Comparison of ENCODE assay signal across 18 cellular contexts in genomic region chr5:10233011-10233410, GRCh38. TPM values are rescaled to one million over a fixed set of nuclear protein-coding genes. Genes with fewer than 3 reads are reported as not detected.
A peak's percentile ranks its signal among the peaks of the same experiment; 100 is the strongest.
DNase-seq lines count a peak whose midpoint lies in the region; ATAC-seq, FAIRE-seq and TF ChIP-seq lines count a peak whose summit lies in the region.
"Had no signal": no experiment of that assay in that cellular context is flagged by ENCODE, and none has a peak within 500 bp of the region (broad histone marks: within the 10 kb centered on the region; RNA-seq: fewer than 3 reads in every experiment).

No MANE protein-coding gene starts in this region.

- RAD21 ChIA-PET in HCT116 (lab: Charles Lee; ENCODE audit: low non-redundant PET in 1 of 2, low total read pairs in 2 of 2, uncharacterized antibody in 2 of 2, unreplicated experiment in 2 of 2) = interaction anchor here in 1 of 2 experiments (0.7 kb wide), 1 partner anchor 16 kb away, joined by 3 read pairs; no protein-coding TSS in a partner anchor

- FAIRE-seq in A549 (lab: Jason Lieb, UNC) (no peak), K562 (lab: Jason Lieb, UNC) (no peak)
- FAIRE-seq: GM19239 had no signal

- H3K9ac ChIP-seq in HCT116 (ENCODE audit: low read length) (no peak overlapping the region), K562 (ENCODE audit: insufficient read depth in 1 of 2, low read depth in 2 of 2, low read length in 2 of 2) (peak overlapping the region in 1 of 2 experiments; percentile 30; a peak in 1 of 4 replicates), neuronal stem cell (ENCODE audit: low read depth, low read length, poor library complexity) (no peak overlapping the region)
- H3K9ac ChIP-seq: BLaER1 had no signal

- TF ChIP-seq POLR2A in A549 (IDR thresholded peaks at IDR 0.05; ENCODE audit: low read length) = no peak
- no peak for TF ChIP-seq POLR2A in HCT116 (IDR thresholded peaks at IDR 0.05; ENCODE audit: borderline replicate concordance, extremely low read depth, insufficient read depth, insufficient read length)
- no peak for TF ChIP-seq POLR2A in K562 (conservative IDR thresholded peaks at IDR 0.05)

- no peak overlapping the region for H2BK12ac ChIP-seq in neuronal stem cell (ENCODE audit: low read length)

- peak overlapping the region; percentile 66 for H3K4me2 ChIP-seq in A549
- peak overlapping the region; percentile 49 for H3K4me2 ChIP-seq in HCT116 (ENCODE audit: low read length)
- H3K4me2 ChIP-seq in K562 (ENCODE audit: insufficient read depth, low read length) = no peak overlapping the region
- no peak overlapping the region for H3K4me2 ChIP-seq in neuronal stem cell (ENCODE audit: insufficient read depth, low read length, poor library complexity, severe bottlenecking)
- H3K4me2 ChIP-seq: BLaER1 had no signal

- no peak for TF ChIP-seq CTCF in A549 (IDR thresholded peaks at IDR 0.05)
- TF ChIP-seq CTCF in HCT116 (IDR thresholded peaks at IDR 0.05 in 2 of 3, conservative IDR thresholded peaks at IDR 0.05 in 1 of 3; ENCODE audit: borderline replicate concordance in 1 of 3, insufficient read depth in 1 of 3, low read depth in 2 of 3, low read length in 2 of 3) = no peak
- no peak for TF ChIP-seq CTCF in K562 (IDR thresholded peaks at IDR 0.05 in 2 of 3, conservative IDR thresholded peaks at IDR 0.05 in 1 of 3; ENCODE audit: insufficient read depth in 2 of 3, low read depth in 1 of 3, low read length in 3 of 3)

- DNase-seq in A549 (ENCODE audit: low read depth in 1 of 2, low spot score in 1 of 2) (no peak), HCT116 (ENCODE audit: low read depth, low spot score) (no peak), K562 (ENCODE audit: extremely low read depth in 1 of 4, low spot score in 3 of 4) (no peak), neuronal stem cell (ENCODE audit: low spot score) (no peak)
- DNase-seq in activated CD4-positive, CD25-positive, alpha-beta regulatory T cell treated with anti-CD3 and anti-CD28 coated beads, Interleukin-2, amount 50 U/mL, for 72 hours = no peak
- DNase-seq: 8988T; CD4-positive, alpha-beta memory T cell; GF-D8; NCI-H1105 treated with DMSO at 0.1 percent for 48 hours; NCI-H1694; NCI-H2081 treated with DMSO at 0.1 percent for 48 hours; NCI-H774; SHP77 treated with DMSO at 0.1 percent for 48 hours had no signal

- H4K20me1 ChIP-seq in HCT116 (ENCODE audit: insufficient read depth) (no peaks in the 10 kb centered on the region), K562 (replicated peaks; ENCODE audit: control insufficient read depth, insufficient read depth, low read length) (0 out of 2 replicates have a peak, but pooled peaks cover 3% of the 10 kb centered on the region)
- H4K20me1 ChIP-seq: BLaER1 had no signal

- H2AFZ ChIP-seq in HCT116 (ENCODE audit: low read depth, low read length, poor library complexity, severe bottlenecking) (no peak overlapping the region), K562 (ENCODE audit: low read depth, low read length) (no peak overlapping the region), neuronal stem cell (ENCODE audit: low read length) (no peak overlapping the region)

- TF ChIP-seq RAD21 in A549 (conservative IDR thresholded peaks at IDR 0.05 in 1 of 2, IDR thresholded peaks at IDR 0.05 in 1 of 2) (no peak), HCT116 (IDR thresholded peaks at IDR 0.05; ENCODE audit: low read depth) (no peak), K562 (CRISPR knock-in tag; conservative IDR thresholded peaks at IDR 0.05 in 1 of 2, IDR thresholded peaks at IDR 0.05 in 1 of 2) (no peak)

- ATAC-seq in A549 (peak; percentile 25 to 36; a peak in 2 of 6 replicates), HCT116 (peak; percentile 31), K562 (peak; percentile 7; the same call in 1 of the 3 replicates), HG02981 (IDR thresholded peaks at IDR 0.05; ENCODE audit: unreplicated experiment) (no peak), HG03442 (IDR thresholded peaks at IDR 0.05; ENCODE audit: unreplicated experiment) (no peak), GM21381 (IDR thresholded peaks at IDR 0.05; ENCODE audit: unreplicated experiment) (no peak)

- intact Hi-C loops in HCT116 (cut with micrococcal nuclease) (loop anchor here (5.0 kb wide), 1 partner anchor 91 kb away; no protein-coding TSS in a partner anchor), K562 (cut with micrococcal nuclease) (no loop called here)

- no TSS peak for BruUV-seq in HCT116 (replicated peaks; lab: Mats Ljungman, UMichigan)
- no TSS peak for BruUV-seq in K562 (replicated peaks; lab: Mats Ljungman, UMichigan)

- H3K27ac ChIP-seq in A549 (peak overlapping the region; percentile 58 to 87), HCT116 (ENCODE audit: low read depth, low read length) (peak overlapping the region; percentile 44), K562 (ENCODE audit: extremely low read depth, low read depth, low read length) (no peak overlapping the region), neuronal stem cell (replicated peaks; ENCODE audit: low read length) (no peak overlapping the region)
- H3K27ac ChIP-seq: BLaER1 had no signal

- H2BK120ac ChIP-seq in neuronal stem cell (ENCODE audit: low read depth, low read length) = no peak overlapping the region

- H3K9me3 ChIP-seq in A549 = no peaks in the 10 kb centered on the region
- no peaks in the 10 kb centered on the region for H3K9me3 ChIP-seq in HCT116 (ENCODE audit: control insufficient read depth in 1 of 2, insufficient read depth in 1 of 2, low read depth in 1 of 2, low read length in 2 of 2)
- no peaks in the 10 kb centered on the region for H3K9me3 ChIP-seq in K562 (replicated peaks; ENCODE audit: control insufficient read depth, insufficient read depth, low read depth, low read length)
- H3K9me3 ChIP-seq in neuronal stem cell (replicated peaks in 1 of 2; ENCODE audit: control insufficient read depth in 2 of 2, insufficient read depth in 1 of 2, low read depth in 1 of 2, low read length in 2 of 2) = no peaks in the 10 kb centered on the region
- H3K9me3 ChIP-seq: BLaER1 had no signal

- no peak overlapping the region for H3K4ac ChIP-seq in neuronal stem cell (ENCODE audit: low read length)

- H3K79me1 ChIP-seq in neuronal stem cell (ENCODE audit: low read depth, low read length) = no peaks in the 10 kb centered on the region

- WGBS in A549 (ENCODE audit: missing lambda C conversion rate) = 92% methylated on average over 6 of the region's 7 CpGs
- 63% methylated on average over 7 of the region's 7 CpGs for WGBS in K562 (ENCODE audit: insufficient coverage, low coverage, missing lambda C conversion rate)
- WGBS in neuronal stem cell (ENCODE audit: extremely low coverage in 2 of 2, insufficient read length in 2 of 2, insufficient replicate concordance in 1 of 2), 2 donors = no CpG with 5 or more reads among the region's 7 CpGs

- POLR2A ChIA-PET in A549 (lab: Yijun Ruan, JAX) = no interaction called here
- POLR2A ChIA-PET in HCT116 (lab: Charles Lee) = interaction anchor here (1.0 kb wide), 1 partner anchor 10 kb away, joined by 3 read pairs; no protein-coding TSS in a partner anchor
- POLR2A ChIA-PET in K562 (lab: Yijun Ruan, JAX) = interaction anchor here (0.6 to 2.1 kb wide), 4 partner anchors 10 to 182 kb away, joined by 3 to 9 read pairs (median 3); partner anchors contain the start of genes ATPSCKMT and CCT5

- H3K4me3 ChIP-seq in A549 (no peak overlapping the region), HCT116 (replicated peaks in 1 of 2; ENCODE audit: low read depth in 1 of 2, low read length in 2 of 2) (no peak overlapping the region), K562 (no peak overlapping the region), neuronal stem cell (ENCODE audit: low read length in 2 of 2) (no peak overlapping the region)
- H3K4me3 ChIP-seq: BLaER1 had no signal

- no peak overlapping the region for H2BK5ac ChIP-seq in neuronal stem cell (ENCODE audit: low read length)

- H3K4me1 ChIP-seq in A549 (peaks cover 29% of the 10 kb centered on the region), HCT116 (ENCODE audit: control insufficient read depth in 1 of 2, insufficient read depth in 2 of 2, low read length in 2 of 2) (peaks cover 28 to 32% of the 10 kb centered on the region in 2 experiments), K562 (replicated peaks in 1 of 2; ENCODE audit: control insufficient read depth in 2 of 2, insufficient read depth in 2 of 2, low read length in 2 of 2) (peaks cover 0 to 2% of the 10 kb centered on the region in 2 experiments; a peak in 1 of 5 replicates), neuronal stem cell (ENCODE audit: control insufficient read depth in 2 of 2, insufficient read depth in 1 of 2, low read depth in 1 of 2, low read length in 2 of 2) (no peaks in the 10 kb centered on the region)
- H3K4me1 ChIP-seq: BLaER1 had no signal

- no peak overlapping the region for H4K91ac ChIP-seq in neuronal stem cell (ENCODE audit: low read depth, low read length, poor library complexity)

- H3K36me3 ChIP-seq in HCT116 (ENCODE audit: control insufficient read depth in 1 of 2, insufficient read depth in 2 of 2, low read length in 2 of 2) = no peaks in the 10 kb centered on the region
- H3K36me3 ChIP-seq in K562 (ENCODE audit: control insufficient read depth, insufficient read depth, low read length) = peaks cover 42% of the 10 kb centered on the region
- peaks cover 9 to 35% of the 10 kb centered on the region in 2 donors for H3K36me3 ChIP-seq in neuronal stem cell (replicated peaks in 1 of 2; ENCODE audit: control insufficient read depth in 2 of 2, insufficient read depth in 2 of 2, low read length in 2 of 2)

- CTCF ChIA-PET in A549 (lab: Yijun Ruan, JAX) = interaction anchor here (0.7 to 2.2 kb wide), 11 partner anchors 8 to 869 kb away, joined by 3 to 12 read pairs (median 3); no protein-coding TSS in a partner anchor
- CTCF ChIA-PET in HCT116 (lab: Charles Lee) = interaction anchor here (1.0 to 2.1 kb wide), 2 partner anchors 95 to 335 kb away, joined by 3 to 4 read pairs; no protein-coding TSS in a partner anchor
- CTCF ChIA-PET in K562 (lab: Yijun Ruan, JAX; ENCODE audit: low intra/inter-chr PET ratio) = no interaction called here

- no peaks in the 10 kb centered on the region for H3K27me3 ChIP-seq in HCT116 (ENCODE audit: insufficient read depth, low read length)
- H3K27me3 ChIP-seq in K562 (ENCODE audit: control insufficient read depth in 2 of 2, insufficient read depth in 2 of 2, low read length in 2 of 2) = no peaks in the 10 kb centered on the region
- no peaks in the 10 kb centered on the region for H3K27me3 ChIP-seq in neuronal stem cell (ENCODE audit: control insufficient read depth in 3 of 3, insufficient read depth in 3 of 3, low read depth in 1 of 3, low read length in 3 of 3)
- H3K27me3 ChIP-seq: BLaER1 had no signal

- peak overlapping the region; percentile 67 for H3K14ac ChIP-seq in neuronal stem cell (ENCODE audit: low read length)

- no peak overlapping the region for H4K8ac ChIP-seq in neuronal stem cell (ENCODE audit: low read depth, low read length)

- H3K18ac ChIP-seq in neuronal stem cell (ENCODE audit: low read length) = no peak overlapping the region

- TF ChIP-seq EP300 in A549 (IDR thresholded peaks at IDR 0.05) = no peak
- no peak for TF ChIP-seq EP300 in K562 (IDR thresholded peaks at IDR 0.05; ENCODE audit: low read length)

- H2BK15ac ChIP-seq in neuronal stem cell (ENCODE audit: low read length) = no peak overlapping the region

- H3K79me2 ChIP-seq in HCT116 (ENCODE audit: insufficient read depth, low read length) (no peaks in the 10 kb centered on the region), K562 (ENCODE audit: control insufficient read depth, insufficient read depth, low read length) (no peaks in the 10 kb centered on the region)

- in situ Hi-C loops in K562 (cut with MboI) = no loop called here

- no peak overlapping the region for H3K23ac ChIP-seq in neuronal stem cell (ENCODE audit: low read depth, low read length, poor library complexity)

- H3K9me2 ChIP-seq in HCT116 (ENCODE audit: insufficient read depth) = no peaks in the 10 kb centered on the region

- no peaks in the 10 kb centered on the region for H3K9me1 ChIP-seq in K562 (ENCODE audit: control insufficient read depth, insufficient read depth, low read length)

- peak overlapping the region; percentile 39 for H2AK5ac ChIP-seq in neuronal stem cell (ENCODE audit: low read depth, low read length)

RNA-seq across cellular contexts. Expression of gene ATPSCKMT, which starts 16.7 kb away (rescaled TPM):
- polyA plus RNA-seq in A549 (2011; rRNA removed) = 27.6 and 34.1 TPM in 2 replicates
- 11.2 and 11.5 TPM in 2 replicates for polyA plus RNA-seq in A549 (2012; cell fraction: cytosol; rRNA removed)
- polyA plus RNA-seq in A549 (2012; cell fraction: nucleus; rRNA removed) = 6.5 and 16.0 TPM in 2 replicates
- 24.5 to 27.4 TPM (median 26.3 TPM) in 3 replicates for polyA plus RNA-seq in A549 (2017; fragmentation: RNase III; extraction: RNeasy Plus Mini Kit Qiagen cat#74134 plus additional on column Dnase treatment)
- polyA minus RNA-seq in A549 (2011; rRNA and poly(A)+ RNA removed) = 21.8 and 33.1 TPM in 2 replicates
- 19.0 TPM for total RNA-seq in HCT116 (2021; ENCODE audit: unreplicated experiment)
- 7.8 and 11.2 TPM in 2 replicates for polyA plus RNA-seq in HCT116 (2012)
- total RNA-seq in K562 (2011; cell fraction: chromatin; rRNA removed; ENCODE audit: low replicate concordance) = 63.3 and 105 TPM in 2 replicates
- 33.5 and 38.3 TPM in 2 replicates for total RNA-seq in K562 (2011; cell fraction: nucleolus; rRNA removed)
- total RNA-seq in K562 (2011; cell fraction: nucleoplasm; rRNA removed) = 54.5 and 67.1 TPM in 2 replicates
- total RNA-seq in K562 (2014; rRNA removed) = 26.2 and 30.2 TPM in 2 replicates
- 44.4 and 46.2 TPM in 2 replicates for total RNA-seq in K562 (2014; rRNA removed; fragmentation: Illumina TruSeq; extraction: Trizol)
- total RNA-seq in K562 (2015; rRNA removed; fragmentation: Illumina TruSeq; extraction: Trizol) = 29.5 and 32.4 TPM in 2 replicates
- 29.1 and 32.2 TPM in 2 replicates for total RNA-seq in K562 (2021)
- 32.1 and 46.8 TPM in 2 replicates for polyA plus RNA-seq in K562 (2011; rRNA removed)
- 11.9 and 39.5 TPM in 2 replicates for polyA plus RNA-seq in K562 (2011; cell fraction: cytosol; rRNA removed)
- polyA plus RNA-seq in K562 (2011; cell fraction: nucleus; rRNA removed) = 38.0 and 40.7 TPM in 2 replicates
- 22.4 and 28.9 TPM in 2 replicates for polyA plus RNA-seq in K562 (2012)
- 36.9 and 41.1 TPM in 2 replicates for polyA plus RNA-seq in K562 (2014; fragmentation: Illumina TruSeq; extraction: Trizol)
- 10 to 100 TPM; 36.6 to 40.7 TPM for polyA plus RNA-seq in K562 (2014; fragmentation: Nextera tagmentation; extraction: Ambion mirVana)
- polyA plus RNA-seq in K562 (2014; rRNA removed) = 28.3 and 38.4 TPM in 2 replicates
- 48.5 and 54.2 TPM in 2 replicates for polyA minus RNA-seq in K562 (2011; rRNA and poly(A)+ RNA removed)
- 10.5 and 16.6 TPM in 2 replicates for polyA minus RNA-seq in K562 (2011; cell fraction: cytosol; rRNA and poly(A)+ RNA removed)
- polyA minus RNA-seq in K562 (2011; cell fraction: nucleus; rRNA and poly(A)+ RNA removed) = 20.2 and 38.1 TPM in 2 replicates
- 9.8 TPM for polyA plus RNA-seq in neuronal stem cell (2013, experiment 1 of 2)
- polyA plus RNA-seq in neuronal stem cell (2013, experiment 2 of 2) = 9.3 TPM

RNA-seq across cellular contexts. Expression of gene CCT5, which starts 17.1 kb away (rescaled TPM):
- polyA plus RNA-seq in A549 (2011; rRNA removed) (569 and 730 TPM in 2 replicates), A549 (2017; fragmentation: RNase III; extraction: RNeasy Plus Mini Kit Qiagen cat#74134 plus additional on column Dnase treatment) (809 to 979 TPM (median 858 TPM) in 3 replicates), K562 (2011; rRNA removed) (773 and 1,153 TPM in 2 replicates), K562 (2014; fragmentation: Illumina TruSeq; extraction: Trizol) (1,097 and 1,170 TPM in 2 replicates), K562 (2014; fragmentation: Nextera tagmentation; extraction: Ambion mirVana) (1,000 to 10,000 TPM in 1 of 2 experiments, 100 to 1,000 TPM in 1; 926 to 1,606 TPM), K562 (2014; rRNA removed) (798 and 941 TPM in 2 replicates)
- polyA plus RNA-seq in A549 (2012; cell fraction: cytosol; rRNA removed) = 495 and 537 TPM in 2 replicates
- 371 and 544 TPM in 2 replicates for polyA plus RNA-seq in A549 (2012; cell fraction: nucleus; rRNA removed)
- polyA minus RNA-seq in A549 (2011; rRNA and poly(A)+ RNA removed) = 773 and 905 TPM in 2 replicates
- total RNA-seq in HCT116 (2021; ENCODE audit: unreplicated experiment) (489 TPM), K562 (2014; rRNA removed) (1,056 and 1,105 TPM in 2 replicates), K562 (2014; rRNA removed; fragmentation: Illumina TruSeq; extraction: Trizol) (1,310 and 1,339 TPM in 2 replicates), K562 (2015; rRNA removed; fragmentation: Illumina TruSeq; extraction: Trizol) (1,290 and 1,307 TPM in 2 replicates), K562 (2021) (782 and 792 TPM in 2 replicates)
- 494 and 628 TPM in 2 replicates for polyA plus RNA-seq in HCT116 (2012)
- 239 and 473 TPM in 2 replicates for total RNA-seq in K562 (2011; cell fraction: chromatin; rRNA removed; ENCODE audit: low replicate concordance)
- 160 and 181 TPM in 2 replicates for total RNA-seq in K562 (2011; cell fraction: nucleolus; rRNA removed)
- total RNA-seq in K562 (2011; cell fraction: nucleoplasm; rRNA removed) = 271 and 310 TPM in 2 replicates
- 486 and 691 TPM in 2 replicates for polyA plus RNA-seq in K562 (2011; cell fraction: cytosol; rRNA removed)
- 304 and 417 TPM in 2 replicates for polyA plus RNA-seq in K562 (2011; cell fraction: nucleus; rRNA removed)
- polyA plus RNA-seq in K562 (2012) = 564 and 1,172 TPM in 2 replicates
- polyA minus RNA-seq in K562 (2011; rRNA and poly(A)+ RNA removed) = 2,049 and 2,472 TPM in 2 replicates
- 548 and 692 TPM in 2 replicates for polyA minus RNA-seq in K562 (2011; cell fraction: cytosol; rRNA and poly(A)+ RNA removed)
- 155 and 246 TPM in 2 replicates for polyA minus RNA-seq in K562 (2011; cell fraction: nucleus; rRNA and poly(A)+ RNA removed)
- 217 TPM for polyA plus RNA-seq in neuronal stem cell (2013, experiment 1 of 2)
- polyA plus RNA-seq in neuronal stem cell (2013, experiment 2 of 2) = 218 TPM

Comparison
In these comparisons a context has a peak if more than half of its experiments do, and no peak if none do; other contexts are left out.
1. ATAC-seq: peak in A549 (2 of 2), HCT116 (single experiment) and K562 (single experiment); none in HG02981 (single experiment), HG03442 (single experiment) and GM21381 (single experiment).
2. H3K27ac ChIP-seq: peak in A549 (2 of 2) and HCT116 (single experiment); none in K562 (single experiment) and neuronal stem cell (single experiment).
3. H3K4me2 ChIP-seq: peak in A549 (single experiment) and HCT116 (single experiment); none in K562 (single experiment) and neuronal stem cell (single experiment).